Comparison of ENCODE assay signal across 11 cellular contexts in the genomic region with DNA sequence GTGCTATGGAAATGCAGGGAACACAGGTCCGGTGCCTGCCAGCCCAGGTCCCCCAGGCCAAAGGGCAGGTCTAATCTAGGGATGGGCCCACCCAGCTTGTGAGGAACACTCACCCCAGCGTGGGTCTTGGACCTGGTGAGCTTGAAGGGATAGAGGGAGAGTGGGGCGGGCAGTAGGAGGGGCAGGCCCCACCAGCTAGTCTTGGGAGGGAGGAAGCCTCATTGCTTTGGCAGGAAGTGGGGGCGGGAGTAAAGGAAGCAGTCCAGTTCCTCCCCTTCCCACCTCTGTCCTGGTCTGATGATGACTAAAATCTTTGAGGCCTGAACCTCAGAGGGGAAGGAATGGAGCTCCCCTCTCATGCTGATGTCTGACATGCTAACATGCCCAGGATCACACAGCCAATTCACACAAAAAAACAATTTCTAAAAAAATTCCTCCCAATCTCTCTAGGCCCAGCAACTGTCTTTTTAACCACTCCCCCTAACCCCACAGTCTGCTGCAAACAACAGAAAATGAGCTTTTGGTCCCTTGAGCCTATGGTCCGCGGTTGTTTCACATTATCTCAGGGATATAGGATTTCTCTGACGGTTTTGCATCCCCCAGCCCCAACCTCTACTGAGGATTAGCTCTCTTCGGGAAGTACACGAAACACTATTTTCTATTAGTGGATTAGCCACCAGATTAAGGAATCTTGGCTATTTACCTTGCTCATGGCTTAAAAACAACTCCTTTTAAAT. TPM values are rescaled to one million over a fixed set of nuclear protein-coding genes. Genes with fewer than 3 reads are reported as not detected.
DNase-seq lines count a peak whose midpoint lies in the region; ATAC-seq and TF ChIP-seq lines count a peak whose summit lies in the region.
"Had no signal": no experiment of that assay in that cellular context is flagged by ENCODE, and none has a peak within 500 bp of the region (broad histone marks: within the 10 kb centered on the region; RNA-seq: fewer than 3 reads in every experiment).

No MANE protein-coding gene starts in this region.

- intact Hi-C loops in left ventricle myocardium superior (cut with micrococcal nuclease), result no loop called here
- intact Hi-C loops in uterus (cut with DNase I; ENCODE audit: low total_unique reads), result no loop called here
- intact Hi-C loops in head of caudate nucleus (cut with DNase I), result no loop called here

- no peak for DNase-seq in activated naive CD4-positive, alpha-beta T cell treated with anti-CD3 and anti-CD28 coated beads, Interleukin-2, amount 50 U/mL, for 72 hours (ENCODE audit: low spot score in 2 of 2)
- no peak for DNase-seq in activated naive CD4-positive, alpha-beta T cell (lab: John Stamatoyannopoulos, UW)
- DNase-seq in T-helper 2 cell treated with Interferon-gamma antibody and Interleukin-4, amounts not matched to agents 5 μg/mL and 100 μg/mL, for 36 hours (ENCODE audit: low spot score), result no peak
- DNase-seq in left ventricle myocardium superior (peak; percentile 29), uterus (no peak), RKO (ENCODE audit: low spot score) (no peak), head of caudate nucleus (no peak), C1 segment of cervical spinal cord (lab: John Stamatoyannopoulos, UW) (no peak)
- DNase-seq: adrenal gland, NCI-H146 had no signal

- H3K4me3 ChIP-seq in uterus, result no peak overlapping the region
- H3K4me3 ChIP-seq: adrenal gland had no signal

- no peaks in the 10 kb centered on the region for H3K36me3 Mint-ChIP-seq in activated naive CD4-positive, alpha-beta T cell treated with anti-CD3 and anti-CD28 coated beads, Interleukin-2, amount 50 U/mL, for 72 hours
- H3K36me3 Mint-ChIP-seq in T-helper 2 cell treated with Interferon-gamma antibody and Interleukin-4, amounts not matched to agents 5 μg/mL and 100 μg/mL, for 36 hours (ENCODE audit: low read depth), result peaks cover 3% of the 10 kb centered on the region

- peak overlapping the region; percentile 38 for H3K4me3 Mint-ChIP-seq in T-helper 2 cell treated with Interferon-gamma antibody and Interleukin-4, amounts not matched to agents 5 μg/mL and 100 μg/mL, for 36 hours
- H3K4me3 Mint-ChIP-seq: stimulated activated naive CD8-positive, alpha-beta T cell treated with anti-CD3 and anti-CD28 coated beads, Interleukin-15, Interleukin-2, amounts not matched to agents 100 ng/mL and 50 ng/mL, for 24 hours had no signal

- H3K4me1 ChIP-seq in uterus, result peaks cover 0 to 12% of the 10 kb centered on the region in 2 donors

- no peaks in the 10 kb centered on the region for H3K36me3 ChIP-seq in uterus
- H3K36me3 ChIP-seq: adrenal gland had no signal

- no peaks in the 10 kb centered on the region for H3K9me3 Mint-ChIP-seq in activated naive CD4-positive, alpha-beta T cell treated with anti-CD3 and anti-CD28 coated beads, Interleukin-2, amount 50 U/mL, for 72 hours
- no peaks in the 10 kb centered on the region for H3K9me3 Mint-ChIP-seq in T-helper 2 cell treated with Interferon-gamma antibody and Interleukin-4, amounts not matched to agents 5 μg/mL and 100 μg/mL, for 36 hours
- H3K9me3 Mint-ChIP-seq: stimulated activated naive CD8-positive, alpha-beta T cell treated with anti-CD3 and anti-CD28 coated beads, Interleukin-15, Interleukin-2, amounts not matched to agents 100 ng/mL and 50 ng/mL, for 24 hours had no signal

- peaks cover 23% of the 10 kb centered on the region for H3K4me1 Mint-ChIP-seq in T-helper 2 cell treated with Interferon-gamma antibody and Interleukin-4, amounts not matched to agents 5 μg/mL and 100 μg/mL, for 36 hours (ENCODE audit: low read depth)

- peak overlapping the region; percentile 33 to 72 for H3K27ac Mint-ChIP-seq in activated naive CD4-positive, alpha-beta T cell treated with anti-CD3 and anti-CD28 coated beads, Interleukin-2, amount 50 U/mL, for 72 hours
- peak overlapping the region; percentile 77 for H3K27ac Mint-ChIP-seq in T-helper 2 cell treated with Interferon-gamma antibody and Interleukin-4, amounts not matched to agents 5 μg/mL and 100 μg/mL, for 36 hours

- peak overlapping the region; percentile 6 to 31 for H3K27ac ChIP-seq in uterus
- H3K27ac ChIP-seq: adrenal gland had no signal

- TF ChIP-seq POLR2A in uterus (IDR thresholded peaks at IDR 0.05), result no peak

- no peaks in the 10 kb centered on the region for H3K27me3 ChIP-seq in uterus
- H3K27me3 ChIP-seq: adrenal gland had no signal

- no peaks in the 10 kb centered on the region for H3K27me3 Mint-ChIP-seq in T-helper 2 cell treated with Interferon-gamma antibody and Interleukin-4, amounts not matched to agents 5 μg/mL and 100 μg/mL, for 36 hours (ENCODE audit: low read depth)
- H3K27me3 Mint-ChIP-seq: stimulated activated naive CD8-positive, alpha-beta T cell treated with anti-CD3 and anti-CD28 coated beads, Interleukin-15, Interleukin-2, amounts not matched to agents 100 ng/mL and 50 ng/mL, for 24 hours had no signal

- TF ChIP-seq CTCF in uterus (IDR thresholded peaks at IDR 0.05), result no peak

- peak in 1 of 2 donors; percentile 26 for ATAC-seq in activated naive CD4-positive, alpha-beta T cell treated with anti-CD3 and anti-CD28 coated beads, Interleukin-2, amount 50 U/mL, for 72 hours
- ATAC-seq in left ventricle myocardium superior, result no peak

- H3K9me3 ChIP-seq in uterus, result no peaks in the 10 kb centered on the region
- H3K9me3 ChIP-seq: adrenal gland had no signal

RNA-seq across cellular contexts. Expression of gene DUSP7, which starts 30.7 kb away (rescaled TPM):
- total RNA-seq in activated naive CD4-positive, alpha-beta T cell treated with anti-CD3 and anti-CD28 coated beads, Interleukin-2, amount 50 U/mL, for 72 hours, result 10 to 100 TPM; 10.8 to 17.5 TPM
- total RNA-seq in left ventricle myocardium superior (25.2 TPM), uterus (10 to 100 TPM in 3 of 4 donors, 1 to 10 TPM in 1; 5.6 to 39.1 (median 12.3) TPM)
